8 cellular contexts compared by ENCODE assay signal in genomic region chr12:100348657-100349454, GRCh38. TPM values are rescaled to one million over a fixed set of nuclear protein-coding genes. Genes with fewer than 3 reads are reported as not detected.
DNase-seq lines count a peak whose midpoint lies in the region; ATAC-seq, FAIRE-seq and TF ChIP-seq lines count a peak whose summit lies in the region.

No MANE protein-coding gene starts in this region.

- peaks cover 2% of the 10 kb centered on the region; the same call in 1 of the 2 replicates for H3K27me3 ChIP-seq in DOHH2 (ENCODE audit: control insufficient read depth, low read length)
- no peaks in the 10 kb centered on the region for H3K27me3 ChIP-seq in astrocyte (ENCODE audit: insufficient read depth, low read length)
- H3K27me3 ChIP-seq in spleen (replicated peaks in 1 of 7), result no peaks in the 10 kb centered on the region

- TF ChIP-seq CTCF in DOHH2 (IDR thresholded peaks at IDR 0.05; ENCODE audit: low read depth, low read length, poor library complexity, severe bottlenecking) (peak; percentile 39), NB4 (IDR thresholded peaks at IDR 0.05; ENCODE audit: low read depth, low read length) (no peak), astrocyte (IDR thresholded peaks at IDR 0.05; ENCODE audit: insufficient read depth, low read depth, low read length) (peak; percentile 43), spleen (IDR thresholded peaks at IDR 0.05 in 8 of 11, conservative IDR thresholded peaks at IDR 0.05 in 3 of 11) (peak in 1 of 11 experiments; percentile 16)

- intact Hi-C loops in spleen (cut with DNase I; ENCODE audit: low total_unique reads), result no loop called here

- H3K4me1 Mint-ChIP-seq in astrocyte (ENCODE audit: low read depth, unreplicated experiment), result no peaks in the 10 kb centered on the region

- H4K20me1 ChIP-seq in DOHH2 (ENCODE audit: control insufficient read depth, insufficient read depth, low read depth, low read length) (no peaks in the 10 kb centered on the region), astrocyte (ENCODE audit: insufficient read depth, low read length) (no peaks in the 10 kb centered on the region)

- no peaks in the 10 kb centered on the region for H3K36me3 Mint-ChIP-seq in astrocyte (ENCODE audit: low read depth, unreplicated experiment)

- no peaks in the 10 kb centered on the region for H3K9me2 ChIP-seq in DOHH2 (replicated peaks; ENCODE audit: control insufficient read depth, low read length)

- no peak overlapping the region for H3K27ac Mint-ChIP-seq in astrocyte (ENCODE audit: unreplicated experiment)

- H3K36me3 ChIP-seq in DOHH2 (ENCODE audit: control insufficient read depth, low read length) (no peaks in the 10 kb centered on the region), astrocyte (ENCODE audit: insufficient read depth, low read length) (no peaks in the 10 kb centered on the region), spleen (no peaks in the 10 kb centered on the region)

- TF ChIP-seq POLR2A in NB4 (IDR thresholded peaks at IDR 0.05; ENCODE audit: extremely low read depth, insufficient read length), result no peak
- TF ChIP-seq POLR2A in spleen (IDR thresholded peaks at IDR 0.05), result no peak

- H3K4me1 ChIP-seq in DOHH2 (ENCODE audit: control insufficient read depth, low read length), result no peaks in the 10 kb centered on the region
- no peaks in the 10 kb centered on the region for H3K4me1 ChIP-seq in astrocyte (ENCODE audit: insufficient read depth, low read length)
- no peaks in the 10 kb centered on the region for H3K4me1 ChIP-seq in spleen

- H3K9me3 ChIP-seq in DOHH2 (ENCODE audit: control insufficient read depth, insufficient read depth, low read length), result no peaks in the 10 kb centered on the region
- H3K9me3 ChIP-seq in astrocyte (ENCODE audit: insufficient read depth, low read depth, low read length), result no peaks in the 10 kb centered on the region
- no peaks in the 10 kb centered on the region for H3K9me3 ChIP-seq in spleen

- H3K27ac ChIP-seq in DOHH2 (ENCODE audit: low read depth, low read length) (no peak overlapping the region), astrocyte (ENCODE audit: low read depth, low read length) (no peak overlapping the region), spleen (no peak overlapping the region)

- no peaks in the 10 kb centered on the region for H3F3A ChIP-seq in DOHH2 (ENCODE audit: control insufficient read depth, insufficient read depth)

- peaks cover 3% of the 10 kb centered on the region for H3K9me3 Mint-ChIP-seq in astrocyte (ENCODE audit: unreplicated experiment)

- ATAC-seq in HG03108 (IDR thresholded peaks at IDR 0.05; ENCODE audit: unreplicated experiment), result no peak

- no peak overlapping the region for H3K4me2 ChIP-seq in DOHH2 (ENCODE audit: low read length)
- H3K4me2 ChIP-seq in astrocyte (ENCODE audit: low read length), result no peak overlapping the region

- no peak overlapping the region for H3K9ac ChIP-seq in astrocyte (ENCODE audit: low read length)

- DNase-seq in NB4 (ENCODE audit: low read depth) (peak; percentile 51), astrocyte (ENCODE audit: low read depth) (peak; percentile 4), lung microvascular endothelial cell (ENCODE audit: low read depth in 2 of 2) (peak; percentile 45 to 62), spleen (no peak), GM19239 (ENCODE audit: insufficient read length, low spot score) (no peak)
- no peak for DNase-seq in activated CD8-positive, alpha-beta memory T cell treated with anti-CD3 and anti-CD28 coated beads, Interleukin-2, amount 50 U/mL, for 4 hours

- 76 to 79% (median 77%) methylated on average over 7 of the region's 7 CpGs for WGBS in spleen, 5 donors

- H3K4me3 ChIP-seq in DOHH2 (ENCODE audit: low read length) (no peak overlapping the region), NB4 (ENCODE audit: low read depth, low read length) (no peak overlapping the region), astrocyte (ENCODE audit: insufficient read depth, low read depth, low read length) (no peak overlapping the region), spleen (no peak overlapping the region)

- H3K4me3 Mint-ChIP-seq in astrocyte (ENCODE audit: unreplicated experiment), result no peak overlapping the region

- no peak overlapping the region for H2AFZ ChIP-seq in astrocyte (ENCODE audit: low read depth, low read length)

- no peaks in the 10 kb centered on the region for H3K79me2 ChIP-seq in DOHH2 (ENCODE audit: control insufficient read depth, low read length)
- no peaks in the 10 kb centered on the region for H3K79me2 ChIP-seq in astrocyte (ENCODE audit: insufficient read depth, low read length)

- FAIRE-seq in astrocyte (lab: Jason Lieb, UNC) (no peak), GM19239 (lab: Jason Lieb, UNC) (no peak)

- no peaks in the 10 kb centered on the region for H3K27me3 Mint-ChIP-seq in astrocyte (ENCODE audit: low read depth, unreplicated experiment)

RNA-seq across cellular contexts. Expression of gene SLC17A8, which starts 8.0 kb away (rescaled TPM):
- total RNA-seq in astrocyte (not detected in 2 replicates), lung microvascular endothelial cell (not detected in 2 replicates), spleen (under 1 TPM in 1 of 7 donors, not detected in 6; 0.34 TPM)
- under 1 TPM in 1 of 3 donors, not detected in 2; 0.02 TPM for polyA plus RNA-seq in spleen

Comparison
In these comparisons a context has a peak if more than half of its experiments do, and no peak if none do; other contexts are left out.
1. DNase-seq: peak in NB4 (single experiment), astrocyte (single experiment) and lung microvascular endothelial cell (2 of 2); none in activated CD8-positive, alpha-beta memory T cell treated with anti-CD3 and anti-CD28 coated beads, Interleukin-2, amount 50 U/mL, for 4 hours (single experiment), spleen (single experiment) and GM19239 (single experiment).